In genomic region chr6:118228856-118229255, GRCh38 we compare ENCODE assay signal across 23 cellular contexts.
DNase-seq lines count a peak whose midpoint lies in the region; ATAC-seq and TF ChIP-seq lines count a peak whose summit lies in the region.
"Had no signal": no experiment of that assay in that cellular context is flagged by ENCODE, and none has a peak within 500 bp of the region (broad histone marks: within the 10 kb centered on the region; RNA-seq: fewer than 3 reads in every experiment).

No MANE protein-coding gene starts in this region.

- DNase-seq in GM23338 (ENCODE audit: low spot score), result no peak
- DNase-seq in SK-MEL-5 (ENCODE audit: low read depth, low spot score), result peak; percentile 64
- peak; percentile 85 for DNase-seq in foreskin melanocyte
- DNase-seq in neural progenitor cell (ENCODE audit: low spot score), result no peak
- DNase-seq in 8988T, result no peak
- no peak for DNase-seq in CD8-positive, alpha-beta T cell
- DNase-seq: ACHN; BE2C; C1 segment of cervical spinal cord; Caco-2; Calu3; CD4-positive, alpha-beta memory T cell; CD4-positive, CD25-positive, alpha-beta regulatory T cell; DMS53; DMS79; DND-41; EL; GDM1 had no signal

- no peaks in the 10 kb centered on the region for H3K9me3 ChIP-seq in neural progenitor cell (ENCODE audit: low read depth)
- H3K9me3 ChIP-seq in CD8-positive, alpha-beta T cell (ENCODE audit: low read length), result no peaks in the 10 kb centered on the region
- H3K9me3 ChIP-seq: BE2C, BLaER1, Caco-2 had no signal

- in situ Hi-C loops in SK-MEL-5 (cut with HindIII; ENCODE audit: low pct_unique_long_range_greater_than_20kb, low sequenced_read_pairs), result no loop called here

- H3K79me2 ChIP-seq in GM23338 (replicated peaks; ENCODE audit: insufficient read depth) (no peaks in the 10 kb centered on the region), neural progenitor cell (ENCODE audit: low read depth) (no peaks in the 10 kb centered on the region)

- intact Hi-C loops in CD8-positive, alpha-beta T cell (cut with DNase I, micrococcal nuclease), result no loop called here

- H3K4me3 ChIP-seq in GM23338, result no peak overlapping the region
- no peak overlapping the region for H3K4me3 ChIP-seq in neural progenitor cell
- no peak overlapping the region for H3K4me3 ChIP-seq in CD8-positive, alpha-beta T cell (ENCODE audit: low read depth, low read length)
- H3K4me3 ChIP-seq: BLaER1, GM12878 had no signal

- H3K36me3 Mint-ChIP-seq in GM23338 (ENCODE audit: low read depth), result no peaks in the 10 kb centered on the region
- peaks cover 16% of the 10 kb centered on the region for H3K36me3 Mint-ChIP-seq in neural progenitor cell
- no peaks in the 10 kb centered on the region for H3K36me3 Mint-ChIP-seq in CD8-positive, alpha-beta T cell
- H3K36me3 Mint-ChIP-seq: CD14-positive monocyte; CD4-positive, alpha-beta memory T cell; CD4-positive, CD25-positive, alpha-beta regulatory T cell had no signal

- TF ChIP-seq CTCF in GM23338 (conservative IDR thresholded peaks at IDR 0.05; ENCODE audit: low read depth in 2 of 2), result no peak
- TF ChIP-seq CTCF in neural progenitor cell (IDR thresholded peaks at IDR 0.05), result no peak
- TF ChIP-seq CTCF in CD8-positive, alpha-beta T cell (IDR thresholded peaks at IDR 0.05), result no peak

- no peak overlapping the region for H3K9ac ChIP-seq in neural progenitor cell
- H3K9ac ChIP-seq: BLaER1 had no signal

- H3K4me1 ChIP-seq in GM23338 (ENCODE audit: insufficient read depth), result no peaks in the 10 kb centered on the region
- H3K4me1 ChIP-seq in neural progenitor cell, result no peaks in the 10 kb centered on the region
- no peaks in the 10 kb centered on the region for H3K4me1 ChIP-seq in CD8-positive, alpha-beta T cell (ENCODE audit: insufficient read depth, low read length)
- H3K4me1 ChIP-seq: BE2C, BLaER1, Caco-2 had no signal

- H3K36me3 ChIP-seq in GM23338 (ENCODE audit: insufficient read depth) (no peaks in the 10 kb centered on the region), neural progenitor cell (no peaks in the 10 kb centered on the region)
- H3K36me3 ChIP-seq in CD8-positive, alpha-beta T cell (ENCODE audit: insufficient read depth, low read length), result no peaks in the 10 kb centered on the region
- H3K36me3 ChIP-seq: BE2C, BLaER1 had no signal

- peaks cover 6% of the 10 kb centered on the region; the same call in 1 of the 2 replicates for H3K9me2 ChIP-seq in GM23338 (ENCODE audit: insufficient read depth)

- no peaks in the 10 kb centered on the region for H3K27me3 ChIP-seq in GM23338 (ENCODE audit: insufficient read depth)
- no peaks in the 10 kb centered on the region for H3K27me3 ChIP-seq in neural progenitor cell
- H3K27me3 ChIP-seq in CD8-positive, alpha-beta T cell (ENCODE audit: insufficient read depth, low read length), result no peaks in the 10 kb centered on the region
- H3K27me3 ChIP-seq: BE2C, BLaER1 had no signal

- POLR2A ChIA-PET in CD8-positive, alpha-beta T cell (lab: Charles Lee), result no interaction called here

- H3K27me3 Mint-ChIP-seq in GM23338 (ENCODE audit: insufficient read depth, low read depth, poor library complexity) (peaks cover 4% of the 10 kb centered on the region), neural progenitor cell (ENCODE audit: insufficient read depth, low read depth) (no peaks in the 10 kb centered on the region)
- peaks cover 27% of the 10 kb centered on the region for H3K27me3 Mint-ChIP-seq in CD8-positive, alpha-beta T cell (ENCODE audit: low read depth)

- CTCF ChIA-PET in CD8-positive, alpha-beta T cell (lab: Charles Lee), result no interaction called here

- H3K4me2 ChIP-seq in GM23338 (no peak overlapping the region), neural progenitor cell (no peak overlapping the region)
- H3K4me2 ChIP-seq: BLaER1 had no signal

- ATAC-seq in GM23338 (no peak), GM21619 (IDR thresholded peaks at IDR 0.05; ENCODE audit: unreplicated experiment) (no peak)
- no peak for ATAC-seq in CD8-positive, alpha-beta T cell
- ATAC-seq: GM12878 had no signal

- no peak overlapping the region for H3K27ac ChIP-seq in GM23338 (ENCODE audit: low read depth)
- H3K27ac ChIP-seq in neural progenitor cell, result no peak overlapping the region
- no peak overlapping the region for H3K27ac ChIP-seq in CD8-positive, alpha-beta T cell (ENCODE audit: low read depth, low read length)
- H3K27ac ChIP-seq: 22Rv1, BLaER1 had no signal

- H3K9me3 Mint-ChIP-seq in GM23338, result no peaks in the 10 kb centered on the region
- H3K9me3 Mint-ChIP-seq in neural progenitor cell, result peaks cover 13% of the 10 kb centered on the region
- no peaks in the 10 kb centered on the region for H3K9me3 Mint-ChIP-seq in CD8-positive, alpha-beta T cell
- H3K9me3 Mint-ChIP-seq: CD4-positive, alpha-beta memory T cell had no signal

- H3K4me3 Mint-ChIP-seq in GM23338 (no peak overlapping the region), neural progenitor cell (no peak overlapping the region)
- no peak overlapping the region for H3K4me3 Mint-ChIP-seq in CD8-positive, alpha-beta T cell
- H3K4me3 Mint-ChIP-seq: CD14-positive monocyte; CD4-positive, alpha-beta memory T cell; CD4-positive, CD25-positive, alpha-beta regulatory T cell had no signal

- H3K4me1 Mint-ChIP-seq in GM23338 (no peaks in the 10 kb centered on the region; the same call in 2 of the 3 replicates), neural progenitor cell (peaks cover 19% of the 10 kb centered on the region)
- H3K4me1 Mint-ChIP-seq in CD8-positive, alpha-beta T cell (ENCODE audit: low read depth), result no peaks in the 10 kb centered on the region
- H3K4me1 Mint-ChIP-seq: CD14-positive monocyte; CD4-positive, alpha-beta memory T cell; CD4-positive, CD25-positive, alpha-beta regulatory T cell had no signal

- H3F3A ChIP-seq in GM23338 (replicated peaks; ENCODE audit: low read depth) (no peaks in the 10 kb centered on the region), neural progenitor cell (ENCODE audit: low read depth) (no peaks in the 10 kb centered on the region)

- H2AFZ ChIP-seq in GM23338, result no peak overlapping the region
- no peak overlapping the region for H2AFZ ChIP-seq in neural progenitor cell (replicated peaks)

- H3K27ac Mint-ChIP-seq in GM23338 (peak overlapping the region; percentile 5; the same call in 1 of the 2 replicates), neural progenitor cell (peak overlapping the region; percentile 46)
- no peak overlapping the region for H3K27ac Mint-ChIP-seq in CD8-positive, alpha-beta T cell
- H3K27ac Mint-ChIP-seq: CD4-positive, alpha-beta memory T cell; CD4-positive, CD25-positive, alpha-beta regulatory T cell had no signal

- no peaks in the 10 kb centered on the region for H4K20me1 ChIP-seq in GM23338 (replicated peaks; ENCODE audit: insufficient read depth)
- no peaks in the 10 kb centered on the region for H4K20me1 ChIP-seq in neural progenitor cell (ENCODE audit: low read depth)
- H4K20me1 ChIP-seq: BLaER1 had no signal

TF ChIP-seq in GM23338, 12 proteins besides CTCF, POLR2A, EP300 and RAD21 (continues in another document):
- no peak for TF ChIP-seq EZH2 (IDR thresholded peaks at IDR 0.05; ENCODE audit: low read depth, unreplicated experiment)
- TF ChIP-seq, protein P1, sequence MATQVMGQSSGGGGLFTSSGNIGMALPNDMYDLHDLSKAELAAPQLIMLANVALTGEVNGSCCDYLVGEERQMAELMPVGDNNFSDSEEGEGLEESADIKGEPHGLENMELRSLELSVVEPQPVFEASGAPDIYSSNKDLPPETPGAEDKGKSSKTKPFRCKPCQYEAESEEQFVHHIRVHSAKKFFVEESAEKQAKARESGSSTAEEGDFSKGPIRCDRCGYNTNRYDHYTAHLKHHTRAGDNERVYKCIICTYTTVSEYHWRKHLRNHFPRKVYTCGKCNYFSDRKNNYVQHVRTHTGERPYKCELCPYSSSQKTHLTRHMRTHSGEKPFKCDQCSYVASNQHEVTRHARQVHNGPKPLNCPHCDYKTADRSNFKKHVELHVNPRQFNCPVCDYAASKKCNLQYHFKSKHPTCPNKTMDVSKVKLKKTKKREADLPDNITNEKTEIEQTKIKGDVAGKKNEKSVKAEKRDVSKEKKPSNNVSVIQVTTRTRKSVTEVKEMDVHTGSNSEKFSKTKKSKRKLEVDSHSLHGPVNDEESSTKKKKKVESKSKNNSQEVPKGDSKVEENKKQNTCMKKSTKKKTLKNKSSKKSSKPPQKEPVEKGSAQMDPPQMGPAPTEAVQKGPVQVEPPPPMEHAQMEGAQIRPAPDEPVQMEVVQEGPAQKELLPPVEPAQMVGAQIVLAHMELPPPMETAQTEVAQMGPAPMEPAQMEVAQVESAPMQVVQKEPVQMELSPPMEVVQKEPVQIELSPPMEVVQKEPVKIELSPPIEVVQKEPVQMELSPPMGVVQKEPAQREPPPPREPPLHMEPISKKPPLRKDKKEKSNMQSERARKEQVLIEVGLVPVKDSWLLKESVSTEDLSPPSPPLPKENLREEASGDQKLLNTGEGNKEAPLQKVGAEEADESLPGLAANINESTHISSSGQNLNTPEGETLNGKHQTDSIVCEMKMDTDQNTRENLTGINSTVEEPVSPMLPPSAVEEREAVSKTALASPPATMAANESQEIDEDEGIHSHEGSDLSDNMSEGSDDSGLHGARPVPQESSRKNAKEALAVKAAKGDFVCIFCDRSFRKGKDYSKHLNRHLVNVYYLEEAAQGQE (IDR thresholded peaks at IDR 0.05; ENCODE audit: unreplicated experiment), result no peak
- TF ChIP-seq JUNB (IDR thresholded peaks at IDR 0.05; ENCODE audit: unreplicated experiment), result no peak
- TF ChIP-seq ZNF331 (CRISPR knock-in tag; IDR thresholded peaks at IDR 0.05; ENCODE audit: low read depth), result no peak
- TF ChIP-seq EZH2phosphoT487 (IDR thresholded peaks at IDR 0.05; ENCODE audit: unreplicated experiment), result no peak

Comparison
In these comparisons a context has a peak if more than half of its experiments do, and no peak if none do; other contexts are left out.
1. DNase-seq: peak in SK-MEL-5 (single experiment) and foreskin melanocyte (single experiment); none in GM23338 (single experiment), neural progenitor cell (single experiment), 8988T (single experiment) and CD8-positive, alpha-beta T cell (0 of 7).